ENCODE assay signal across 14 cellular contexts in the genomic region with DNA sequence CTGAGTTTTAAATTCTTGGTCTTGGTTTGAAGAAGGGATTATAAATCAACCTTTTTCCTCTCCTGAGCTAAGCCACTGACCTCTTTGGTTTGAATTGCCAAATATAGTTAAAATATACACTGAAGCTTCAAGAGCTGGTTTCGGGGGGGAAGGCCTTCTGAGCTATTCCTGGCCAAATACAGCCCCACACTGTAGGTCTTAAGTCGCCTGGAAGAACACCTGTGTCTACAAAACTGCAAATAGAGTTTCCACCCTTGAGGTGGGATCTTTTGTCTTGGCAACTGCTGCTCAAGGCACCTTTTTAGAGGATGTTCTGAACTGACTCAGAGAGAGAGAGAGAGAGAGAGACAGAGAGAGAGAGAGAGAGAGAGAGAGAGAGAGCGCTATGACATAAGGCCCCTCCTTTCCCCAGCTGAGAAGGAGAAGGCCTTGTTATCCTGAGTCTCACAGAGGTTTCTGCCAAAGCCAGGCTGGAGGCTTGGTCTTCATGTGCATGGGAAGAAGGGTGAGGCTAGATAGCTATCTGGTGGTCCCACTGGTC. TPM values are rescaled to one million over a fixed set of nuclear protein-coding genes. Genes with fewer than 3 reads are reported as not detected.
A peak's percentile ranks its signal among the peaks of the same experiment; 100 is the strongest.
DNase-seq lines count a peak whose midpoint lies in the region; ATAC-seq and TF ChIP-seq lines count a peak whose summit lies in the region.
"Had no signal": no experiment of that assay in that cellular context is flagged by ENCODE, and none has a peak within 500 bp of the region (broad histone marks: within the 10 kb centered on the region; RNA-seq: fewer than 3 reads in every experiment).

No MANE protein-coding gene starts in this region.

- no peak overlapping the region for H3K9ac ChIP-seq in fibroblast of lung (ENCODE audit: insufficient read depth, low read length)

- DNase-seq in MCF 10A (ENCODE audit: unreplicated experiment) = no peak
- no peak for DNase-seq in breast epithelium (ENCODE audit: low spot score in 2 of 2)
- DNase-seq in OCI-LY7 (ENCODE audit: low spot score) = peak; percentile 89
- peak; percentile 29 to 44 for DNase-seq in fibroblast of lung (ENCODE audit: low read depth in 2 of 2)
- DNase-seq in transverse colon = no peak
- no peak for DNase-seq in NCI-H146 (lab: John Stamatoyannopoulos, UW)
- no peak for DNase-seq in NCI-H2081 treated with DMSO at 0.1 percent for 48 hours (lab: John Stamatoyannopoulos, UW)
- DNase-seq: activated naive CD4-positive, alpha-beta T cell treated with anti-CD3 and anti-CD28 coated beads for 36 hours; effector memory CD8-positive, alpha-beta T cell; natural killer cell; NCI-H2171; SHP77; stimulated activated CD4-positive, alpha-beta T cell treated with anti-CD3 and anti-CD28 coated beads, Interleukin-1b, Interleukin-23, amount 100 ng/mL, for 48 hours had no signal

- H3K27ac ChIP-seq in breast epithelium (peak overlapping the region in 1 of 2 donors; percentile 95), OCI-LY7 (ENCODE audit: low read depth, low read length, poor library complexity, severe bottlenecking) (peak overlapping the region; percentile 93), fibroblast of lung (ENCODE audit: insufficient read depth, low read length) (no peak overlapping the region), transverse colon (peak overlapping the region in 3 of 4 donors; percentile 90 to 96 (median 94))

- no peak for TF ChIP-seq EP300 in transverse colon (IDR thresholded peaks at IDR 0.05; ENCODE audit: low read depth)

- 79% methylated on average over 3 of the region's 3 CpGs; no CpG with 5 or more reads in 1 of the 2 donors for WGBS in transverse colon (ENCODE audit: low coverage in 1 of 2), 2 donors

- in situ Hi-C loops in transverse colon (cut with MboI; ENCODE audit: low pct_ligation_motif_present in 1 of 4, low pct_unique_long_range_greater_than_20kb in 1 of 4, low sequenced_read_pairs in 3 of 4) = loop anchor here (10.0 to 25.0 kb wide), 5 partner anchors 96 to 556 kb away; no protein-coding TSS in a partner anchor

- H3K36me3 ChIP-seq in breast epithelium = no peaks in the 10 kb centered on the region
- no peaks in the 10 kb centered on the region; the same call in 1 of the 2 replicates for H3K36me3 ChIP-seq in OCI-LY7 (ENCODE audit: insufficient read depth, low read length)
- H3K36me3 ChIP-seq in fibroblast of lung (ENCODE audit: control insufficient read depth, insufficient read depth, low read length) = peaks cover 15% of the 10 kb centered on the region
- H3K36me3 ChIP-seq in transverse colon = no peaks in the 10 kb centered on the region

- peak overlapping the region; percentile 13; the same call in 1 of the 2 replicates for H2AFZ ChIP-seq in OCI-LY7 (ENCODE audit: low read length)
- H2AFZ ChIP-seq in fibroblast of lung (ENCODE audit: low read length) = no peak overlapping the region

- no peak overlapping the region for H3K4me3 Mint-ChIP-seq in MCF 10A (ENCODE audit: unreplicated experiment)
- H3K4me3 Mint-ChIP-seq: activated naive CD4-positive, alpha-beta T cell treated with anti-CD3 and anti-CD28 coated beads for 36 hours; effector memory CD8-positive, alpha-beta T cell; natural killer cell had no signal

- H3K36me3 Mint-ChIP-seq in MCF 10A (ENCODE audit: insufficient read depth, unreplicated experiment) = peaks cover 25% of the 10 kb centered on the region
- H3K36me3 Mint-ChIP-seq: natural killer cell had no signal

- peaks cover 41% of the 10 kb centered on the region for H3K4me1 Mint-ChIP-seq in MCF 10A (ENCODE audit: insufficient read depth, unreplicated experiment)

- no peaks in the 10 kb centered on the region; the same call in 1 of the 2 replicates for H3K79me2 ChIP-seq in OCI-LY7 (ENCODE audit: insufficient read depth, low read depth, low read length)
- peaks cover 22% of the 10 kb centered on the region for H3K79me2 ChIP-seq in fibroblast of lung (ENCODE audit: control insufficient read depth, insufficient read depth, low read length)

- BruUV-seq in MCF 10A (replicated peaks; lab: Mats Ljungman, UMichigan) (no TSS peak), OCI-LY7 (replicated peaks; lab: Mats Ljungman, UMichigan) (no TSS peak)

- intact Hi-C loops in MCF 10A (cut with micrococcal nuclease) (no loop called here), breast epithelium (cut with DNase I; ENCODE audit: low total_unique reads) (no loop called here), OCI-LY7 (cut with micrococcal nuclease; ENCODE audit: unreplicated experiment) (loop anchor here (10.0 kb wide), 3 partner anchors 544 to 926 kb away; partner anchors contain the start of genes IPO7 and ZBED5), transverse colon (cut with DNase I; ENCODE audit: low total_unique reads) (no loop called here)

- no peak for TF ChIP-seq POLR2A in breast epithelium (IDR thresholded peaks at IDR 0.05)
- peak; percentile 34 for TF ChIP-seq POLR2A in transverse colon (IDR thresholded peaks at IDR 0.05)

- TF ChIP-seq CTCF in MCF 10A (IDR thresholded peaks at IDR 0.05; ENCODE audit: unreplicated experiment) (no peak), breast epithelium (IDR thresholded peaks at IDR 0.05) (no peak), OCI-LY7 (conservative IDR thresholded peaks at IDR 0.05; ENCODE audit: low read length) (no peak), fibroblast of lung (conservative IDR thresholded peaks at IDR 0.05 in 1 of 2, IDR thresholded peaks at IDR 0.05 in 1 of 2; ENCODE audit: low read depth in 1 of 2, low read length in 2 of 2) (no peak), transverse colon (IDR thresholded peaks at IDR 0.05) (no peak)

- H3K9me2 ChIP-seq in OCI-LY7 (ENCODE audit: insufficient read depth, low read length) = no peaks in the 10 kb centered on the region

- POLR2A ChIA-PET in MCF 10A (lab: Yijun Ruan, JAX) = interaction anchor here (0.6 to 10.8 kb wide), 17 partner anchors 11 to 741 kb away, joined by 3 to 217 read pairs (median 5); partner anchors contain the start of genes RNF141, SBF2 and WEE1
- POLR2A ChIA-PET in OCI-LY7 (lab: Charles Lee) = interaction anchor here (0.5 to 3.1 kb wide), 19 partner anchors 7 to 1039 kb away, joined by 3 to 23 read pairs (median 4); partner anchors contain the start of gene WEE1

- H3K9me3 ChIP-seq in breast epithelium (no peaks in the 10 kb centered on the region), OCI-LY7 (ENCODE audit: low read length) (no peaks in the 10 kb centered on the region; the same call in 1 of the 2 replicates), fibroblast of lung (ENCODE audit: control insufficient read depth, insufficient read depth, low read depth, low read length) (no peaks in the 10 kb centered on the region), transverse colon (no peaks in the 10 kb centered on the region)

- peak overlapping the region; percentile 90 for H3K27ac Mint-ChIP-seq in MCF 10A (ENCODE audit: low read depth, unreplicated experiment)
- H3K27ac Mint-ChIP-seq: activated naive CD4-positive, alpha-beta T cell treated with anti-CD3 and anti-CD28 coated beads for 36 hours; effector memory CD8-positive, alpha-beta T cell; natural killer cell had no signal

- H4K20me1 ChIP-seq in OCI-LY7 (ENCODE audit: insufficient read depth, low read length) (no peaks in the 10 kb centered on the region), fibroblast of lung (ENCODE audit: control insufficient read depth, extremely low read depth, insufficient read depth, low read length) (no peaks in the 10 kb centered on the region)

- H3K27me3 Mint-ChIP-seq in MCF 10A (ENCODE audit: insufficient read depth, unreplicated experiment) = no peaks in the 10 kb centered on the region

- H3K27me3 ChIP-seq in breast epithelium = no peaks in the 10 kb centered on the region
- no peaks in the 10 kb centered on the region for H3K27me3 ChIP-seq in fibroblast of lung (ENCODE audit: control insufficient read depth, insufficient read depth, low read length)
- peaks cover 3% of the 10 kb centered on the region for H3K27me3 ChIP-seq in transverse colon

- H3K4me2 ChIP-seq in OCI-LY7 (ENCODE audit: low read length) = peak overlapping the region; percentile 76
- no peak overlapping the region for H3K4me2 ChIP-seq in fibroblast of lung (ENCODE audit: extremely low read depth, insufficient read depth, low read length)

- CTCF ChIA-PET in MCF 10A (lab: Yijun Ruan, JAX) = interaction anchor here (0.7 to 6.8 kb wide), 12 partner anchors 11 to 777 kb away, joined by 3 to 50 read pairs (median 4); no protein-coding TSS in a partner anchor
- CTCF ChIA-PET in OCI-LY7 (lab: Charles Lee; ENCODE audit: unreplicated experiment) = interaction anchor here (0.6 to 1.4 kb wide), 4 partner anchors 8 to 926 kb away, joined by 3 to 4 read pairs (median 4); partner anchors contain the start of gene IPO7

- no peak overlapping the region for H3K4me3 ChIP-seq in breast epithelium
- peak overlapping the region; percentile 62 for H3K4me3 ChIP-seq in OCI-LY7 (ENCODE audit: low read depth, low read length, poor library complexity, severe bottlenecking)
- H3K4me3 ChIP-seq in fibroblast of lung (replicated peaks in 1 of 4; ENCODE audit: control extremely low read depth in 1 of 4, insufficient read depth in 1 of 4, low read depth in 3 of 4, low read length in 4 of 4) = no peak overlapping the region
- H3K4me3 ChIP-seq in transverse colon = no peak overlapping the region

- H3K9me3 Mint-ChIP-seq in MCF 10A (ENCODE audit: unreplicated experiment) = no peaks in the 10 kb centered on the region
- H3K9me3 Mint-ChIP-seq: activated naive CD4-positive, alpha-beta T cell treated with anti-CD3 and anti-CD28 coated beads for 36 hours; effector memory CD8-positive, alpha-beta T cell; natural killer cell had no signal

- no peak for ATAC-seq in GM21423 (IDR thresholded peaks at IDR 0.05; ENCODE audit: unreplicated experiment)
- ATAC-seq: effector memory CD8-positive, alpha-beta T cell; natural killer cell had no signal

- peaks cover 0 to 5% of the 10 kb centered on the region in 2 donors for H3K4me1 ChIP-seq in breast epithelium
- peaks cover 97% of the 10 kb centered on the region for H3K4me1 ChIP-seq in OCI-LY7 (ENCODE audit: insufficient read depth, low read length, poor library complexity, severe bottlenecking)
- no peaks in the 10 kb centered on the region for H3K4me1 ChIP-seq in fibroblast of lung (ENCODE audit: control insufficient read depth, extremely low read depth, insufficient read depth, low read length)
- H3K4me1 ChIP-seq in transverse colon = peaks cover 13 to 45% (median 31%) of the 10 kb centered on the region in 4 donors

RNA-seq across cellular contexts. Expression of gene ADM, which starts 5.5 kb away (rescaled TPM):
- total RNA-seq in MCF 10A (2022) (8.7 and 10.6 TPM in 2 replicates), breast epithelium (100 to 1,000 TPM in 2 of 3 donors, 10 to 100 TPM in 1; 77.1 to 279 (median 252) TPM), OCI-LY7 (2022) (0.20 and 0.46 TPM in 2 replicates), fibroblast of lung (490 and 1,010 TPM in 2 replicates), transverse colon (100 to 1,000 TPM in 3 of 4 donors, 10 to 100 TPM in 1; 51.9 to 235 (median 157) TPM)
- total RNA-seq in OCI-LY7 (2014; rRNA removed; shearing (Covaris generic)) = 4.9 and 5.9 TPM in 2 replicates
- 546 and 989 TPM in 2 replicates for polyA plus RNA-seq in fibroblast of lung
- 567 and 1,325 TPM in 2 replicates for polyA plus RNA-seq in fibroblast of lung (2012)
- polyA minus RNA-seq in fibroblast of lung (ENCODE audit: low replicate concordance) = 475 and 934 TPM in 2 replicates

RNA-seq across cellular contexts. Expression of gene SBF2, which starts 16.4 kb away (rescaled TPM):
- total RNA-seq in MCF 10A (2022) = 28.3 and 28.7 TPM in 2 replicates
- total RNA-seq in breast epithelium = 10 to 100 TPM; 74.8 to 91.9 (median 88.2) TPM
- total RNA-seq in OCI-LY7 (2014; rRNA removed; shearing (Covaris generic)) = 12.4 and 14.3 TPM in 2 replicates
- 12.9 and 15.2 TPM in 2 replicates for total RNA-seq in OCI-LY7 (2022)
- total RNA-seq in fibroblast of lung = 67.3 and 95.9 TPM in 2 replicates
- 45.7 and 69.4 TPM in 2 replicates for polyA plus RNA-seq in fibroblast of lung
- 21.6 and 37.0 TPM in 2 replicates for polyA plus RNA-seq in fibroblast of lung (2012)
- polyA minus RNA-seq in fibroblast of lung (ENCODE audit: low replicate concordance) = 40.0 and 60.2 TPM in 2 replicates
- total RNA-seq in transverse colon = 10 to 100 TPM; 46.4 to 71.0 (median 54.8) TPM

Comparison
In these comparisons a context has a peak if more than half of its experiments do, and no peak if none do; other contexts are left out.
1. DNase-seq: peak in OCI-LY7 (single experiment) and fibroblast of lung (2 of 2); none in MCF 10A (single experiment), breast epithelium (0 of 2), transverse colon (single experiment), NCI-H146 (single experiment) and NCI-H2081 treated with DMSO at 0.1 percent for 48 hours (single experiment).